Comparison of ENCODE assay signal across 6 cellular contexts in the genomic region with DNA sequence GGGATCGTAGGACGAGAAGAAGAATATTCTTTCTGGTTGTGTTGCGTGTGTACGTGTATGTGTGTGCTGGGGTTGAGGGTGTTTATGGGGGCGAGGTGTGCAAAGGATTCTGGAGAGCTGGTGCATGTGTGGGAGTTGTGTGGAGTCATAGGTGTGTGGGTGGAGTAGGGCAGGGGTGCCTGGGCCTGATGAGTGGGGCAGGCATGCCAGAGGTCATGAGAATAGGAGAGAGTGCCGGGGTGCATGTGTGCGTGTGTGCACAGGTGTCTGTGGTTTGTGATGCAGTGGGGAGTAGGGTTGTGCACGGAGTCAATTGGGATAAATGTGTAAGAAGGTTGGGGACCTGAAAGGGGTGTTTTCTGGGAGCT. TPM values are rescaled to one million over a fixed set of nuclear protein-coding genes. Genes with fewer than 3 reads are reported as not detected.
DNase-seq lines count a peak whose midpoint lies in the region; ATAC-seq and TF ChIP-seq lines count a peak whose summit lies in the region.

No MANE protein-coding gene starts in this region.

- peak; percentile 42 for ATAC-seq in left lung

- no peaks in the 10 kb centered on the region for H3K27me3 ChIP-seq in A673 (replicated peaks; ENCODE audit: insufficient read depth, low read depth, low read length, poor library complexity)
- no peaks in the 10 kb centered on the region for H3K27me3 ChIP-seq in left lung

- peak overlapping the region; percentile 82 for H3K4me3 Mint-ChIP-seq in activated T-helper 1 cell treated with anti-CD3 and anti-CD28 coated beads, Interleukin-12 subunit alpha, Interleukin-12 subunit beta, Interleukin-2, Interleukin-4 antibody, amounts not matched to agents 30 ng/mL and 10 ng/mL and 1 ng/mL, durations not matched to agents 14 hours and 24 hours and 36 hours

- intact Hi-C loops in A673 (cut with micrococcal nuclease; ENCODE audit: unreplicated experiment) (no loop called here), left lung (cut with DNase I) (no loop called here)
- intact Hi-C loops in activated T-helper 1 cell treated with anti-CD3 and anti-CD28 coated beads, Interleukin-12 subunit alpha, Interleukin-12 subunit beta, Interleukin-2, Interleukin-4 antibody, amounts not matched to agents 30 ng/mL and 10 ng/mL and 1 ng/mL, durations not matched to agents 14 hours and 24 hours and 36 hours (cut with micrococcal nuclease), result no loop called here

- H3K9me3 ChIP-seq in A673 (ENCODE audit: low read depth, low read length, poor library complexity, severe bottlenecking), result no peaks in the 10 kb centered on the region
- H3K9me3 ChIP-seq in left lung, result no peaks in the 10 kb centered on the region

- CTCF ChIA-PET in A673 (lab: Charles Lee), result no interaction called here

- POLR2A ChIA-PET in A673 (lab: Charles Lee; ENCODE audit: low non-redundant PET), result no interaction called here

- H3K4me3 ChIP-seq in A673 (ENCODE audit: low read depth, low read length, poor library complexity, severe bottlenecking) (peak overlapping the region; percentile 55), left lung (peak overlapping the region; percentile 54 to 72)

- BruUV-seq in A673 (replicated peaks; lab: Mats Ljungman, UMichigan), result no TSS peak

- no peaks in the 10 kb centered on the region for H3K36me3 ChIP-seq in A673 (ENCODE audit: insufficient read depth, low read length, poor library complexity, severe bottlenecking)
- H3K36me3 ChIP-seq in left lung, result peaks cover 0 to 3% of the 10 kb centered on the region in 2 donors

- DNase-seq in A673 (ENCODE audit: low spot score) (no peak), left lung (peak in 1 of 2 donors; percentile 44), occipital lobe (lab: John Stamatoyannopoulos, UW) (no peak), HPDE6-E6E7 (ENCODE audit: extremely low spot score) (no peak), NCI-H82 (lab: John Stamatoyannopoulos, UW) (no peak)
- DNase-seq in activated T-helper 1 cell treated with anti-CD3 and anti-CD28 coated beads, Interleukin-12 subunit alpha, Interleukin-12 subunit beta, Interleukin-2, Interleukin-4 antibody, amounts not matched to agents 30 ng/mL and 10 ng/mL and 1 ng/mL, durations not matched to agents 14 hours and 24 hours and 36 hours (ENCODE audit: low spot score), result no peak

- no peaks in the 10 kb centered on the region for H3K9me3 Mint-ChIP-seq in activated T-helper 1 cell treated with anti-CD3 and anti-CD28 coated beads, Interleukin-12 subunit alpha, Interleukin-12 subunit beta, Interleukin-2, Interleukin-4 antibody, amounts not matched to agents 30 ng/mL and 10 ng/mL and 1 ng/mL, durations not matched to agents 14 hours and 24 hours and 36 hours

- H3K27ac ChIP-seq in A673 (ENCODE audit: low read depth, low read length, poor library complexity, severe bottlenecking) (peak overlapping the region; percentile 35), left lung (peak overlapping the region in 1 of 2 donors; percentile 83)

- H3K27ac Mint-ChIP-seq in activated T-helper 1 cell treated with anti-CD3 and anti-CD28 coated beads, Interleukin-12 subunit alpha, Interleukin-12 subunit beta, Interleukin-2, Interleukin-4 antibody, amounts not matched to agents 30 ng/mL and 10 ng/mL and 1 ng/mL, durations not matched to agents 14 hours and 24 hours and 36 hours, result peak overlapping the region; percentile 83

- TF ChIP-seq CTCF in A673 (conservative IDR thresholded peaks at IDR 0.05; ENCODE audit: low read depth, low read length) (no peak), left lung (IDR thresholded peaks at IDR 0.05) (no peak)

- H3K4me1 ChIP-seq in A673 (ENCODE audit: insufficient read depth, low read length, poor library complexity, severe bottlenecking) (peaks cover 10% of the 10 kb centered on the region), left lung (peaks cover 3 to 62% of the 10 kb centered on the region in 2 donors)

- peaks cover 14% of the 10 kb centered on the region for H3K4me1 Mint-ChIP-seq in activated T-helper 1 cell treated with anti-CD3 and anti-CD28 coated beads, Interleukin-12 subunit alpha, Interleukin-12 subunit beta, Interleukin-2, Interleukin-4 antibody, amounts not matched to agents 30 ng/mL and 10 ng/mL and 1 ng/mL, durations not matched to agents 14 hours and 24 hours and 36 hours (ENCODE audit: low read depth)

- peaks cover 3% of the 10 kb centered on the region for H3K36me3 Mint-ChIP-seq in activated T-helper 1 cell treated with anti-CD3 and anti-CD28 coated beads, Interleukin-12 subunit alpha, Interleukin-12 subunit beta, Interleukin-2, Interleukin-4 antibody, amounts not matched to agents 30 ng/mL and 10 ng/mL and 1 ng/mL, durations not matched to agents 14 hours and 24 hours and 36 hours (ENCODE audit: low read depth)

- H3K27me3 Mint-ChIP-seq in activated T-helper 1 cell treated with anti-CD3 and anti-CD28 coated beads, Interleukin-12 subunit alpha, Interleukin-12 subunit beta, Interleukin-2, Interleukin-4 antibody, amounts not matched to agents 30 ng/mL and 10 ng/mL and 1 ng/mL, durations not matched to agents 14 hours and 24 hours and 36 hours (ENCODE audit: insufficient read depth), result peaks cover 2% of the 10 kb centered on the region

RNA-seq across cellular contexts. Expression of a gene that starts 0.6 kb away (rescaled TPM):
- total RNA-seq in A673 (2021) (4.9 and 8.7 TPM in 2 replicates), left lung (10 to 100 TPM; 10.1 to 14.3 TPM), occipital lobe (9.4 TPM)
- total RNA-seq in activated T-helper 1 cell treated with anti-CD3 and anti-CD28 coated beads, Interleukin-12 subunit alpha, Interleukin-12 subunit beta, Interleukin-2, Interleukin-4 antibody, amounts not matched to agents 30 ng/mL and 10 ng/mL and 1 ng/mL, durations not matched to agents 14 hours and 24 hours and 36 hours, result 2.8 and 2.9 TPM in 2 replicates

RNA-seq across cellular contexts. Expression of a gene that starts 13.0 kb away (rescaled TPM):
- 9.9 and 10.7 TPM in 2 replicates for total RNA-seq in A673 (2021)
- 4.4 and 4.5 TPM in 2 replicates for total RNA-seq in activated T-helper 1 cell treated with anti-CD3 and anti-CD28 coated beads, Interleukin-12 subunit alpha, Interleukin-12 subunit beta, Interleukin-2, Interleukin-4 antibody, amounts not matched to agents 30 ng/mL and 10 ng/mL and 1 ng/mL, durations not matched to agents 14 hours and 24 hours and 36 hours
- total RNA-seq in left lung, result 1 to 10 TPM; 7.8 to 8.8 TPM
- total RNA-seq in occipital lobe, result 5.3 TPM

RNA-seq across cellular contexts. Expression of a gene that starts 20.2 kb away (rescaled TPM):
- total RNA-seq in A673 (2021), result 35.0 and 43.1 TPM in 2 replicates
- total RNA-seq in activated T-helper 1 cell treated with anti-CD3 and anti-CD28 coated beads, Interleukin-12 subunit alpha, Interleukin-12 subunit beta, Interleukin-2, Interleukin-4 antibody, amounts not matched to agents 30 ng/mL and 10 ng/mL and 1 ng/mL, durations not matched to agents 14 hours and 24 hours and 36 hours, result 59.3 and 66.6 TPM in 2 replicates
- total RNA-seq in left lung, result 10 to 100 TPM; 10.3 to 17.4 TPM
- 14.8 TPM for total RNA-seq in occipital lobe

RNA-seq across cellular contexts. Expression of a gene that starts 20.6 kb away (rescaled TPM):
- total RNA-seq in A673 (2021) (14.7 and 15.9 TPM in 2 replicates), left lung (10 to 100 TPM; 12.1 to 17.8 TPM), occipital lobe (24.5 TPM)
- 14.6 and 22.7 TPM in 2 replicates for total RNA-seq in activated T-helper 1 cell treated with anti-CD3 and anti-CD28 coated beads, Interleukin-12 subunit alpha, Interleukin-12 subunit beta, Interleukin-2, Interleukin-4 antibody, amounts not matched to agents 30 ng/mL and 10 ng/mL and 1 ng/mL, durations not matched to agents 14 hours and 24 hours and 36 hours

RNA-seq across cellular contexts. Expression of a gene that starts 23.3 kb away (rescaled TPM):
- total RNA-seq in A673 (2021) (92.4 and 102 TPM in 2 replicates), left lung (10 to 100 TPM; 73.1 to 98.0 TPM), occipital lobe (0.94 TPM)
- total RNA-seq in activated T-helper 1 cell treated with anti-CD3 and anti-CD28 coated beads, Interleukin-12 subunit alpha, Interleukin-12 subunit beta, Interleukin-2, Interleukin-4 antibody, amounts not matched to agents 30 ng/mL and 10 ng/mL and 1 ng/mL, durations not matched to agents 14 hours and 24 hours and 36 hours, result 108 and 112 TPM in 2 replicates
